8 cellular contexts compared by ENCODE assay signal in the genomic region with DNA sequence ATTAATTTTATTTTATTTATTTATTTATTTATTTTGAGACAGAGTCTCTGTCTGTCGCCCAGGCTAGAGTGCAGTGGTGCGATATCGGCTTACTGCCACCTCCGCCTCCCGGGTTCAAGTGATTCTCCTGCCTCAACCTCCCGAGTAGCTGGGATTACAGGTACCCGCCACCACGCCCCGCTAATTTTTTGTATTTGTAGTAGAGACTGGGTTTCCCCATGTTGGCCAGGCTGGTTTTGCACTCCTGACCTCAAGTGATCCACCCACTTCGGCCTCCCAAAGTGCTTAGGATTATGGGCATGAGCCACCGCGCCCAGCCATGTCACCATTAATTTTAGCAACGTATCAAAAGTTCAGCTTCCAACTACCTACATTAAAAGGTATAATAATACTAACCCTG. TPM values are rescaled to one million over a fixed set of nuclear protein-coding genes. Genes with fewer than 3 reads are reported as not detected.
DNase-seq lines count a peak whose midpoint lies in the region; ATAC-seq and TF ChIP-seq lines count a peak whose summit lies in the region.
"Not testable (repeated sequence)": the region's sequence is repeated elsewhere in the genome, so short reads cannot be mapped to it uniquely, and the experiment has no call there.

No MANE protein-coding gene starts in this region.

- H3K27ac ChIP-seq in foreskin keratinocyte (peak overlapping the region; percentile 60), mesenchymal stem cell (ENCODE audit: low read length, poor library complexity, severe bottlenecking) (peak overlapping the region; percentile 94)

- not testable (repeated sequence) for TF ChIP-seq CTCF in NB4 (IDR thresholded peaks at IDR 0.05; ENCODE audit: low read depth, low read length); MCF 10A (IDR thresholded peaks at IDR 0.05; ENCODE audit: unreplicated experiment); foreskin keratinocyte (conservative IDR thresholded peaks at IDR 0.05); type B pancreatic cell (conservative IDR thresholded peaks at IDR 0.05)

- not testable (repeated sequence) for H2BK15ac ChIP-seq in mesenchymal stem cell (ENCODE audit: low read depth, poor library complexity, severe bottlenecking)

- H4K91ac ChIP-seq in mesenchymal stem cell (ENCODE audit: low read length) = not testable (repeated sequence)

- H3K27me3 Mint-ChIP-seq in MCF 10A (ENCODE audit: insufficient read depth, unreplicated experiment); type B pancreatic cell: not testable (repeated sequence)

- intact Hi-C loops in MCF 10A (cut with micrococcal nuclease) = loop anchor here (5.0 kb wide), 2 partner anchors 35 to 305 kb away; partner anchors contain the start of gene DCK
- intact Hi-C loops in sciatic nerve (cut with DNase I) = not testable (repeated sequence)

- H3K27ac Mint-ChIP-seq in MCF 10A (ENCODE audit: low read depth, unreplicated experiment) (peak overlapping the region; percentile 96), type B pancreatic cell (peak overlapping the region; percentile 97)

- H3K9ac ChIP-seq in ES-I3 (ENCODE audit: low read depth, low read length) (peak overlapping the region; percentile 70), mesenchymal stem cell (ENCODE audit: low read length) (peak overlapping the region; percentile 93)

- H3K36me3 Mint-ChIP-seq in MCF 10A (ENCODE audit: insufficient read depth, unreplicated experiment) (peaks cover 38% of the 10 kb centered on the region), type B pancreatic cell (peaks cover 12% of the 10 kb centered on the region)

- peak overlapping the region; percentile 48 for H2AFZ ChIP-seq in mesenchymal stem cell (ENCODE audit: low read depth, low read length)

- not testable (repeated sequence) for DNase-seq in NB4 (ENCODE audit: low read depth); foreskin keratinocyte; mesenchymal stem cell; type B pancreatic cell (ENCODE audit: extremely low spot score, unreplicated experiment)
- peak; percentile 21 to 32 for DNase-seq in activated CD4-positive, alpha-beta T cell treated with anti-CD3 and anti-CD28 coated beads, Interleukin-2, amount 50 U/mL, for 48 hours
- DNase-seq in MCF 10A (ENCODE audit: unreplicated experiment) (peak; percentile 9), sciatic nerve (ENCODE audit: low spot score) (peak; percentile 56)

- H3K14ac ChIP-seq in mesenchymal stem cell (ENCODE audit: low read length in 2 of 2) = not testable (repeated sequence)

- not testable (repeated sequence) for H3K36me3 ChIP-seq in ES-I3 (ENCODE audit: insufficient read depth, low read length)
- peaks cover 0 to 16% of the 10 kb centered on the region in 2 experiments for H3K36me3 ChIP-seq in mesenchymal stem cell (ENCODE audit: control insufficient read depth in 1 of 2, insufficient read depth in 2 of 2, low read depth in 1 of 2, low read length in 2 of 2)

- H3K4me2 ChIP-seq in mesenchymal stem cell (ENCODE audit: low read length, poor library complexity, severe bottlenecking) = peak overlapping the region; percentile 60

- not testable (repeated sequence) for BruUV-seq in MCF 10A (replicated peaks; lab: Mats Ljungman, UMichigan)

- not testable (repeated sequence) for H3K9me3 Mint-ChIP-seq in MCF 10A (ENCODE audit: unreplicated experiment); type B pancreatic cell

- peak overlapping the region; percentile 94 for H4K8ac ChIP-seq in mesenchymal stem cell (ENCODE audit: low read length)

- H3K4ac ChIP-seq in mesenchymal stem cell (ENCODE audit: low read depth in 1 of 2, low read length in 2 of 2) = peak overlapping the region in 1 of 2 experiments; percentile 27

- H3K23ac ChIP-seq in mesenchymal stem cell (ENCODE audit: low read length in 2 of 2) = not testable (repeated sequence)

- not testable (repeated sequence) for ATAC-seq in foreskin keratinocyte, sciatic nerve

- POLR2A ChIA-PET in MCF 10A (lab: Yijun Ruan, JAX) = interaction anchor here (0.6 to 7.8 kb wide), 9 partner anchors 10 to 306 kb away, joined by 3 to 278 read pairs (median 5); partner anchors contain the start of gene DCK

- CTCF ChIA-PET in MCF 10A (lab: Yijun Ruan, JAX) = interaction anchor here (0.6 to 3.7 kb wide), 16 partner anchors 10 to 820 kb away, joined by 3 to 26 read pairs (median 4); no protein-coding TSS in a partner anchor

- H2BK120ac ChIP-seq in mesenchymal stem cell (ENCODE audit: low read depth, low read length) = peak overlapping the region; percentile 64

- not testable (repeated sequence) for TF ChIP-seq POLR2A in NB4 (IDR thresholded peaks at IDR 0.05; ENCODE audit: extremely low read depth, insufficient read length)

- not testable (repeated sequence) for H2AK5ac ChIP-seq in mesenchymal stem cell (ENCODE audit: low read length, severe bottlenecking)

- not testable (repeated sequence) for H3K27me3 ChIP-seq in foreskin keratinocyte; mesenchymal stem cell (ENCODE audit: control insufficient read depth in 1 of 2, insufficient read depth in 1 of 2, low read length in 2 of 2)

- not testable (repeated sequence) for H3K79me1 ChIP-seq in mesenchymal stem cell (replicated peaks; ENCODE audit: low read length, poor library complexity, severe bottlenecking)

- WGBS in mesenchymal stem cell = 78% methylated on average over 13 of the region's 13 CpGs

- H2BK12ac ChIP-seq in mesenchymal stem cell (ENCODE audit: low read length in 2 of 2) = not testable (repeated sequence)

- not testable (repeated sequence) for H3K4me1 ChIP-seq in ES-I3 (ENCODE audit: insufficient read depth, low read length); foreskin keratinocyte; mesenchymal stem cell (ENCODE audit: control insufficient read depth, insufficient read depth, low read depth, low read length)

- H3K4me3 Mint-ChIP-seq in MCF 10A (ENCODE audit: unreplicated experiment) (peak overlapping the region; percentile 98), type B pancreatic cell (peak overlapping the region; percentile 95)

- not testable (repeated sequence) for H2BK5ac ChIP-seq in mesenchymal stem cell (ENCODE audit: low read depth, low read length, poor library complexity, severe bottlenecking)

- H3K4me1 Mint-ChIP-seq in MCF 10A (ENCODE audit: insufficient read depth, unreplicated experiment) (peaks cover 19% of the 10 kb centered on the region), type B pancreatic cell (ENCODE audit: unreplicated experiment) (peaks cover 25% of the 10 kb centered on the region)

- not testable (repeated sequence) for H3K9me3 ChIP-seq in ES-I3 (ENCODE audit: control insufficient read depth, insufficient read depth, low read length); mesenchymal stem cell (ENCODE audit: control insufficient read depth, low read length)

- peak overlapping the region in 1 of 2 experiments; percentile 65 for H3K18ac ChIP-seq in mesenchymal stem cell (ENCODE audit: low read depth in 1 of 2, low read length in 2 of 2)

- H3K4me3 ChIP-seq in NB4 (ENCODE audit: low read depth, low read length) = peak overlapping the region; percentile 99
- peak overlapping the region in 1 of 2 experiments; percentile 87 for H3K4me3 ChIP-seq in mesenchymal stem cell (ENCODE audit: insufficient read depth in 1 of 2, low read depth in 1 of 2, low read length in 2 of 2)

RNA-seq across cellular contexts. Expression of gene UTP3, which starts 1.0 kb away (rescaled TPM):
- total RNA-seq in MCF 10A (2022) (45.4 and 47.5 TPM in 2 replicates), foreskin keratinocyte (27.2 and 31.4 TPM in 2 replicates), sciatic nerve (21.5 TPM), type B pancreatic cell (ENCODE audit: low replicate concordance) (26.4 and 29.1 TPM in 2 replicates)
- 22.3 and 27.5 TPM in 2 replicates for polyA plus RNA-seq in foreskin keratinocyte
- 36.2 TPM for polyA plus RNA-seq in mesenchymal stem cell (2013, experiment 1 of 2)
- 37.0 TPM for polyA plus RNA-seq in mesenchymal stem cell (2013, experiment 2 of 2)

RNA-seq across cellular contexts. Expression of gene JCHAIN, which starts 21.0 kb away (rescaled TPM):
- total RNA-seq in MCF 10A (2022) (not detected in 2 replicates), foreskin keratinocyte (not detected in 2 replicates), sciatic nerve (13.3 TPM), type B pancreatic cell (ENCODE audit: low replicate concordance) (not detected in 2 replicates)
- not detected in 2 replicates for polyA plus RNA-seq in foreskin keratinocyte
- not detected for polyA plus RNA-seq in mesenchymal stem cell (2013, experiment 1 of 2)
- not detected for polyA plus RNA-seq in mesenchymal stem cell (2013, experiment 2 of 2)

RNA-seq across cellular contexts. Expression of gene RUFY3, which starts 34.4 kb away (rescaled TPM):
- total RNA-seq in MCF 10A (2022) (42.7 and 48.7 TPM in 2 replicates), foreskin keratinocyte (17.0 and 19.3 TPM in 2 replicates), sciatic nerve (109 TPM), type B pancreatic cell (ENCODE audit: low replicate concordance) (38.3 and 74.9 TPM in 2 replicates)
- 6.9 and 7.3 TPM in 2 replicates for polyA plus RNA-seq in foreskin keratinocyte
- polyA plus RNA-seq in mesenchymal stem cell (2013, experiment 1 of 2) = 9.3 TPM
- polyA plus RNA-seq in mesenchymal stem cell (2013, experiment 2 of 2) = 8.0 TPM

RNA-seq across cellular contexts. Expression of gene ENAM, which starts 58.8 kb away (rescaled TPM):
- total RNA-seq in MCF 10A (2022) (not detected in 2 replicates), foreskin keratinocyte (not detected in 2 replicates), sciatic nerve (not detected), type B pancreatic cell (ENCODE audit: low replicate concordance) (0.17 and 0.41 TPM in 2 replicates)
- not detected in 2 replicates for polyA plus RNA-seq in foreskin keratinocyte
- polyA plus RNA-seq in mesenchymal stem cell (2013, experiment 1 of 2) = 0.03 TPM
- polyA plus RNA-seq in mesenchymal stem cell (2013, experiment 2 of 2) = not detected

Comparison
In these comparisons a context has a peak if more than half of its experiments do, and no peak if none do; other contexts are left out.
1. RNA of gene JCHAIN, which starts 21.0 kb away (total RNA-seq): 13.3 TPM in sciatic nerve (single experiment); not detected in MCF 10A, not detected in foreskin keratinocyte and not detected in type B pancreatic cell; every median in the first group is over 10 times any median in the second.